Comparison of ENCODE assay signal across 19 cellular contexts in the genomic region with DNA sequence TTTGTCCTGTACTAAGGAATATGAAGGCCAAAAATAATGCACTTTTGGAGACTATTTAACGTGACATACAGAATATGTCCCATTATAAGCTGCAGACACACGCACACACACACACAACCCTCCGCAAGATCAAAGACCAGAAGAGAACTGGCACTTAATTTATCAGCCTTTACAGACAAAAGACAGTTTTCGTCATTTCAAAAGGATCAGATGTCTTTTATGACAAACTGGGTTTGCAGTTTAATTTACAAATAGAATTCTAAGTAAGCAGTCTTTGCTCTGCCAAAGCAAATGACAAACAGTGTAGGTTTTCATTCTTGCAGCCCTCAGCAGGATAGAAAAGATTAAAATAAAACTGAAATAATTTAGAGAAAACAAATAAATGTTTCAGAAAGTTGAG.
"Had no signal": no experiment of that assay in that cellular context is flagged by ENCODE, and none has a peak within 500 bp of the region (broad histone marks: within the 10 kb centered on the region; RNA-seq: fewer than 3 reads in every experiment).

No MANE protein-coding gene starts in this region.

- H3K4me3 ChIP-seq: MG63, SJSA1 had no signal

- H3K27me3 ChIP-seq: MG63, SJSA1 had no signal

- DNase-seq: IMR-90, Karpas-422, KG1, MG63, NCI-H1092, NCI-H1105 treated with DMSO at 0.1 percent for 48 hours, NCI-H1417 treated with DMSO at 0.1 percent for 48 hours, NCI-H146, NCI-H1694 treated with DMSO at 0.1 percent for 48 hours, NCI-H2029, NCI-H2081 treated with DMSO at 0.1 percent for 48 hours, NCI-H2227 treated with DMSO at 0.1 percent for 48 hours, NCI-H510A, NCI-H524 treated with DMSO at 0.1 percent for 48 hours, Right ventricle myocardium superior, RPMI8226, SIG-M5 had no signal

- ATAC-seq: HepG2 had no signal

- H3K4me1 ChIP-seq: SJSA1 had no signal

- H3K9me3 ChIP-seq: MG63, SJSA1 had no signal

- H3K36me3 ChIP-seq: MG63, SJSA1 had no signal

- H3K27ac ChIP-seq: SJSA1 had no signal
